Comparison of ENCODE assay signal across 9 cellular contexts in genomic region chr4:99885063-99885664, GRCh38. TPM values are rescaled to one million over a fixed set of nuclear protein-coding genes. Genes with fewer than 3 reads are reported as not detected.
DNase-seq lines count a peak whose midpoint lies in the region; ATAC-seq and TF ChIP-seq lines count a peak whose summit lies in the region.
"Had no signal": no experiment of that assay in that cellular context is flagged by ENCODE, and none has a peak within 500 bp of the region (broad histone marks: within the 10 kb centered on the region; RNA-seq: fewer than 3 reads in every experiment).

No MANE protein-coding gene starts in this region.

- ATAC-seq in T-cell (replicated peaks in 1 of 4) (peak in 1 of 4 experiments; percentile 64), foreskin keratinocyte (no peak), upper lobe of left lung (ENCODE audit: low FRiP score in 2 of 2) (no peak), GM21447 (IDR thresholded peaks at IDR 0.05; ENCODE audit: unreplicated experiment) (no peak)

- CTCF ChIA-PET in T-cell (lab: Charles Lee) = interaction anchor here (0.5 to 1.5 kb wide), 18 partner anchors 9 to 1784 kb away, joined by 3 to 17 read pairs (median 4); partner anchors contain the start of genes H2AZ1 (in 1 of the 2) and LAMTOR3 (in 1 of the 2)

- H3K27ac ChIP-seq in foreskin keratinocyte (no peak overlapping the region), upper lobe of left lung (no peak overlapping the region)
- H3K27ac ChIP-seq: epithelial cell of prostate had no signal

- no peak for TF ChIP-seq POLR2A in upper lobe of left lung (IDR thresholded peaks at IDR 0.05)

- no peak overlapping the region for H3K4me3 ChIP-seq in upper lobe of left lung

- H3K27me3 ChIP-seq in foreskin keratinocyte (no peaks in the 10 kb centered on the region), upper lobe of left lung (no peaks in the 10 kb centered on the region)

- TF ChIP-seq EP300 in upper lobe of left lung (IDR thresholded peaks at IDR 0.05) = no peak

- H3K4me1 ChIP-seq in foreskin keratinocyte = no peaks in the 10 kb centered on the region
- peaks cover 0 to 10% (median 1%) of the 10 kb centered on the region in 4 donors for H3K4me1 ChIP-seq in upper lobe of left lung

- H3K27me3 Mint-ChIP-seq in T-cell = no peaks in the 10 kb centered on the region

- DNase-seq in stimulated activated CD4-positive, alpha-beta T cell treated with anti-CD3 and anti-CD28 coated beads, Interleukin-15, amount 100 ng/mL, for 24 hours = peak; percentile 12
- DNase-seq in stimulated activated CD4-positive, alpha-beta T cell treated with anti-CD3 and anti-CD28 coated beads, Interleukin-4, amount 100 ng/mL, for 4 hours = no peak
- DNase-seq in HPDE6-E6E7 (ENCODE audit: extremely low spot score) (peak; percentile 14), T-cell (peak in 18 of 34 experiments; percentile 2 to 44 (median 20)), foreskin keratinocyte (no peak), upper lobe of left lung (no peak)
- no peak for DNase-seq in stimulated activated CD8-positive, alpha-beta memory T cell treated with anti-CD3 and anti-CD28 coated beads, Interleukin-4, amount 100 ng/mL, for 48 hours

- POLR2A ChIA-PET in T-cell (lab: Charles Lee) = interaction anchor here (0.5 to 0.7 kb wide), 3 partner anchors 66 to 1675 kb away, joined by 3 read pairs; no protein-coding TSS in a partner anchor

- H3K4me1 Mint-ChIP-seq in T-cell = peaks cover 0 to 16% (median 12%) of the 10 kb centered on the region in 3 donors

- H3K36me3 Mint-ChIP-seq in T-cell = peaks cover 25% of the 10 kb centered on the region

- TF ChIP-seq CTCF in foreskin keratinocyte (conservative IDR thresholded peaks at IDR 0.05) = peak; percentile 75
- TF ChIP-seq CTCF in upper lobe of left lung (IDR thresholded peaks at IDR 0.05) = peak in 4 of 6 experiments; percentile 10 to 45 (median 34)

- H3K27ac Mint-ChIP-seq in T-cell = no peak overlapping the region

- H3K36me3 ChIP-seq in upper lobe of left lung = peaks cover 17 to 71% (median 27%) of the 10 kb centered on the region in 4 donors

- no peak overlapping the region for H3K4me3 Mint-ChIP-seq in T-cell

- H3K9me3 Mint-ChIP-seq in T-cell = no peaks in the 10 kb centered on the region

- WGBS in upper lobe of left lung, 2 donors = 81 to 85% methylated on average over 2 of the region's 2 CpGs

- no peaks in the 10 kb centered on the region for H3K9me3 ChIP-seq in upper lobe of left lung

RNA-seq across cellular contexts. Expression of gene LAMTOR3, which starts 9.1 kb away (rescaled TPM):
- total RNA-seq in T-cell (10 to 100 TPM; 17.5 to 25.0 (median 19.4) TPM), foreskin keratinocyte (34.4 and 41.2 TPM in 2 replicates), upper lobe of left lung (10 to 100 TPM in 5 of 6 donors, 1 to 10 TPM in 1; 6.4 to 46.3 (median 40.9) TPM)
- 36.4 and 37.0 TPM in 2 replicates for polyA plus RNA-seq in foreskin keratinocyte

Comparison
In these comparisons a context has a peak if more than half of its experiments do, and no peak if none do; other contexts are left out.
1. DNase-seq: peak in stimulated activated CD4-positive, alpha-beta T cell treated with anti-CD3 and anti-CD28 coated beads, Interleukin-15, amount 100 ng/mL, for 24 hours (single experiment), HPDE6-E6E7 (single experiment) and T-cell (18 of 34); none in stimulated activated CD4-positive, alpha-beta T cell treated with anti-CD3 and anti-CD28 coated beads, Interleukin-4, amount 100 ng/mL, for 4 hours (0 of 2), foreskin keratinocyte (0 of 2), upper lobe of left lung (0 of 2) and stimulated activated CD8-positive, alpha-beta memory T cell treated with anti-CD3 and anti-CD28 coated beads, Interleukin-4, amount 100 ng/mL, for 48 hours (single experiment).